Comparison of ENCODE assay signal across 15 cellular contexts in the genomic region with DNA sequence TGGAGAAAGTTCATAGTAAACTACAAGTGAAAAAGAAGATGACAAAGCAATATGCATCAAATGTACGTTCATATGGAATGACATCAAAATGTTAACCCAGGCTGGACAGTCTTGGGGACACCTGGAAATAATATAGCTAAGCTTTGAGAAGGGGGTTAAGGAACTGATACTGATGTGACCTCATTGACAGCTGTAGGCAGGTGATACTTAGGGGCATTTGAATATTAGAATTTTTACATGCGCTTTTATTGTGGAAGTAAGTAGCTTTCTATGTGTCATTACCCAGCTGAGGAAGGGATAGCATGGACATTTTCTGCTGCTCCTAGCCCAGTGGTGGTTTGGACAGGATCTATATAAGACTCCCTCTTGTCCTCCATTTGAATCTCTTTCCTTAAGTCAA.
DNase-seq lines count a peak whose midpoint lies in the region; ATAC-seq, FAIRE-seq and TF ChIP-seq lines count a peak whose summit lies in the region.
"Had no signal": no experiment of that assay in that cellular context is flagged by ENCODE, and none has a peak within 500 bp of the region (broad histone marks: within the 10 kb centered on the region; RNA-seq: fewer than 3 reads in every experiment).

No MANE protein-coding gene starts in this region.

- peak; percentile 14 for FAIRE-seq in GM12892 (lab: Jason Lieb, UNC)
- FAIRE-seq: frontal cortex had no signal

- no peaks in the 10 kb centered on the region for H3K27me3 ChIP-seq in adrenal gland
- H3K27me3 ChIP-seq: tibial artery had no signal

- WGBS in adrenal gland, 4 donors: 87 to 95% (median 93%) methylated on average over 2 of the region's 2 CpGs

- peaks cover 62% of the 10 kb centered on the region for H3K4me1 Mint-ChIP-seq in chondrocyte (ENCODE audit: low read depth)

- intact Hi-C loops in adrenal gland (cut with DNase I): no loop called here

- no peak overlapping the region for H3K4me3 ChIP-seq in adrenal gland
- H3K4me3 ChIP-seq: tibial artery had no signal

- H3K27me3 Mint-ChIP-seq in chondrocyte (ENCODE audit: low read depth): no peaks in the 10 kb centered on the region
- H3K27me3 Mint-ChIP-seq: progenitor cell of endocrine pancreas had no signal

- no peaks in the 10 kb centered on the region for H3K9me3 Mint-ChIP-seq in chondrocyte (ENCODE audit: low read depth)

- TF ChIP-seq POLR2A in GM12892 (IDR thresholded peaks at IDR 0.05; ENCODE audit: low read depth, low read length) (no peak), adrenal gland (IDR thresholded peaks at IDR 0.05) (no peak)

- H3K4me3 Mint-ChIP-seq in chondrocyte (ENCODE audit: unreplicated experiment): no peak overlapping the region

- no peaks in the 10 kb centered on the region for H3K4me1 ChIP-seq in adrenal gland (replicated peaks in 1 of 2)

- TF ChIP-seq CTCF in adrenal gland (IDR thresholded peaks at IDR 0.05) (no peak), chondrocyte (IDR thresholded peaks at IDR 0.05) (no peak)

- no peaks in the 10 kb centered on the region for H3K36me3 Mint-ChIP-seq in chondrocyte (ENCODE audit: low read depth)

- ATAC-seq in GM19452 (IDR thresholded peaks at IDR 0.05; ENCODE audit: unreplicated experiment) (peak; percentile 47), HG02840 (IDR thresholded peaks at IDR 0.05; ENCODE audit: low FRiP score, unreplicated experiment) (peak; percentile 52), HG03575 (IDR thresholded peaks at IDR 0.05; ENCODE audit: extremely low read depth, insufficient number of reproducible peaks, low FRiP score, unreplicated experiment) (peak; percentile 25)

- no peak overlapping the region for H3K27ac Mint-ChIP-seq in chondrocyte (ENCODE audit: unreplicated experiment)
- H3K27ac Mint-ChIP-seq: progenitor cell of endocrine pancreas had no signal

- H3K27ac ChIP-seq in adrenal gland: no peak overlapping the region
- H3K27ac ChIP-seq: tibial artery had no signal

- H3K36me3 ChIP-seq in adrenal gland (replicated peaks in 1 of 2): no peaks in the 10 kb centered on the region
- H3K36me3 ChIP-seq: tibial artery had no signal

- no peak for DNase-seq in GM12892 (ENCODE audit: insufficient read length)
- no peak for DNase-seq in activated gamma-delta T cell treated with Interleukin-2 at 50 U/mL for 16 hours
- no peak for DNase-seq in adrenal gland
- DNase-seq in chondrocyte (ENCODE audit: low spot score): no peak
- no peak for DNase-seq in NCI-H2081 treated with DMSO at 0.1 percent for 48 hours (lab: John Stamatoyannopoulos, UW)
- DNase-seq: activated CD4-positive, alpha-beta T cell treated with anti-CD3 and anti-CD28 coated beads, Interleukin-2, amount 50 U/mL, for 48 hours; activated naive CD4-positive, alpha-beta T cell treated with Interleukin-2 at 50 U/mL for 16 hours; NCI-H146; T-helper 9 cell; tibial artery had no signal

- H3K9me3 ChIP-seq in adrenal gland (replicated peaks in 1 of 3): no peaks in the 10 kb centered on the region
- H3K9me3 ChIP-seq: tibial artery had no signal
